27 cellular contexts compared by ENCODE assay signal in genomic region chr17:82819015-82819414, GRCh38. TPM values are rescaled to one million over a fixed set of nuclear protein-coding genes. Genes with fewer than 3 reads are reported as not detected.
A peak's percentile ranks its signal among the peaks of the same experiment; 100 is the strongest.
DNase-seq lines count a peak whose midpoint lies in the region; ATAC-seq, FAIRE-seq and TF ChIP-seq lines count a peak whose summit lies in the region.
"Had no signal": no experiment of that assay in that cellular context is flagged by ENCODE, and none has a peak within 500 bp of the region (broad histone marks: within the 10 kb centered on the region; RNA-seq: fewer than 3 reads in every experiment).

No MANE protein-coding gene starts in this region.

- H3K14ac ChIP-seq in mesenchymal stem cell (ENCODE audit: low read length in 2 of 2), result no peak overlapping the region

- H3K36me3 ChIP-seq in BLaER1 (peaks cover 79% of the 10 kb centered on the region), mesenchymal stem cell (ENCODE audit: control insufficient read depth in 1 of 2, insufficient read depth in 2 of 2, low read depth in 1 of 2, low read length in 2 of 2) (peaks cover 46 to 71% of the 10 kb centered on the region in 2 experiments), adrenal gland (replicated peaks in 1 of 2) (no peaks in the 10 kb centered on the region)

- H3K27ac ChIP-seq in BLaER1 (0 out of 2 replicates have a peak overlapping the region, but pooled peaks have one; percentile 25), mesenchymal stem cell (ENCODE audit: low read length, poor library complexity, severe bottlenecking) (no peak overlapping the region), adrenal gland (no peak overlapping the region)
- H3K27ac ChIP-seq: HL-60 had no signal

- H2BK5ac ChIP-seq in mesenchymal stem cell (ENCODE audit: low read depth, low read length, poor library complexity, severe bottlenecking), result no peak overlapping the region

- H3K4ac ChIP-seq in mesenchymal stem cell (ENCODE audit: low read depth in 1 of 2, low read length in 2 of 2), result no peak overlapping the region

- no peak overlapping the region for H4K91ac ChIP-seq in mesenchymal stem cell (ENCODE audit: low read length)

- H3K9me3 ChIP-seq in BLaER1, result peaks cover 15% of the 10 kb centered on the region
- H3K9me3 ChIP-seq in mesenchymal stem cell (ENCODE audit: control insufficient read depth, low read length), result peaks cover 27% of the 10 kb centered on the region
- H3K9me3 ChIP-seq in adrenal gland (replicated peaks in 1 of 3), result peaks cover 0 to 7% (median 0%) of the 10 kb centered on the region in 3 donors

- H3K4me3 ChIP-seq in BLaER1, result no peak overlapping the region
- no peak overlapping the region for H3K4me3 ChIP-seq in mesenchymal stem cell (ENCODE audit: insufficient read depth in 1 of 2, low read depth in 1 of 2, low read length in 2 of 2)
- no peak overlapping the region for H3K4me3 ChIP-seq in adrenal gland

- TF ChIP-seq POLR2A in GM12891 (IDR thresholded peaks at IDR 0.05; ENCODE audit: low read depth, low read length) (no peak), adrenal gland (IDR thresholded peaks at IDR 0.05) (no peak)

- H2BK120ac ChIP-seq in mesenchymal stem cell (ENCODE audit: low read depth, low read length), result no peak overlapping the region

- peaks cover 16% of the 10 kb centered on the region for H3K79me1 ChIP-seq in mesenchymal stem cell (replicated peaks; ENCODE audit: low read length, poor library complexity, severe bottlenecking)

- H4K20me1 ChIP-seq in BLaER1, result peaks cover 19% of the 10 kb centered on the region; the same call in 1 of the 2 replicates

- no peak overlapping the region for H2BK12ac ChIP-seq in mesenchymal stem cell (ENCODE audit: low read length in 2 of 2)

- peaks cover 56% of the 10 kb centered on the region for H3K4me1 ChIP-seq in BLaER1
- no peaks in the 10 kb centered on the region for H3K4me1 ChIP-seq in mesenchymal stem cell (ENCODE audit: control insufficient read depth, insufficient read depth, low read depth, low read length)
- no peaks in the 10 kb centered on the region for H3K4me1 ChIP-seq in adrenal gland (replicated peaks in 1 of 2)

- H2AFZ ChIP-seq in mesenchymal stem cell (ENCODE audit: low read depth, low read length), result no peak overlapping the region

- ATAC-seq in stimulated activated memory B cell treated with anti-CD40 and anti-IgM and Interleukin-4, amounts not matched to agents 10 μg/mL and 1 μg/mL and 100 μg/mL, for 72 hours, result no peak
- no peak for ATAC-seq in HG03469 (IDR thresholded peaks at IDR 0.05; ENCODE audit: unreplicated experiment)
- ATAC-seq: Panc1 had no signal

- no peak for TF ChIP-seq CTCF in adrenal gland (IDR thresholded peaks at IDR 0.05)

- intact Hi-C loops in adrenal gland (cut with DNase I), result no loop called here

- H3K4me2 ChIP-seq in BLaER1 (peak overlapping the region; percentile 69), mesenchymal stem cell (ENCODE audit: low read length, poor library complexity, severe bottlenecking) (no peak overlapping the region)
- H3K4me2 ChIP-seq: SK-N-SH had no signal

- peaks cover 64% of the 10 kb centered on the region for H3K36me3 Mint-ChIP-seq in stimulated activated memory B cell treated with anti-CD40 and anti-IgM and Interleukin-4, amounts not matched to agents 10 μg/mL and 1 μg/mL and 100 μg/mL, for 72 hours

- no peak overlapping the region for H4K8ac ChIP-seq in mesenchymal stem cell (ENCODE audit: low read length)

- no peak overlapping the region for H3K4me3 Mint-ChIP-seq in stimulated activated memory B cell treated with anti-CD40 and anti-IgM and Interleukin-4, amounts not matched to agents 10 μg/mL and 1 μg/mL and 100 μg/mL, for 72 hours
- H3K4me3 Mint-ChIP-seq: CD4-positive, alpha-beta memory T cell had no signal

- no peaks in the 10 kb centered on the region for H3K27me3 Mint-ChIP-seq in stimulated activated memory B cell treated with anti-CD40 and anti-IgM and Interleukin-4, amounts not matched to agents 10 μg/mL and 1 μg/mL and 100 μg/mL, for 72 hours
- H3K27me3 Mint-ChIP-seq: CD4-positive, alpha-beta memory T cell had no signal

- H2AK5ac ChIP-seq in mesenchymal stem cell (ENCODE audit: low read length, severe bottlenecking), result no peak overlapping the region

- H3K9ac ChIP-seq in BLaER1 (no peak overlapping the region), mesenchymal stem cell (ENCODE audit: low read length) (no peak overlapping the region)
- H3K9ac ChIP-seq: SK-N-SH had no signal

- H3K9me3 Mint-ChIP-seq in stimulated activated memory B cell treated with anti-CD40 and anti-IgM and Interleukin-4, amounts not matched to agents 10 μg/mL and 1 μg/mL and 100 μg/mL, for 72 hours, result peaks cover 5% of the 10 kb centered on the region

- H3K18ac ChIP-seq in mesenchymal stem cell (ENCODE audit: low read depth in 1 of 2, low read length in 2 of 2), result no peak overlapping the region

- H3K23ac ChIP-seq in mesenchymal stem cell (ENCODE audit: low read length in 2 of 2), result no peak overlapping the region

- no peaks in the 10 kb centered on the region for H3K27me3 ChIP-seq in BLaER1
- H3K27me3 ChIP-seq in mesenchymal stem cell (ENCODE audit: control insufficient read depth in 1 of 2, insufficient read depth in 1 of 2, low read length in 2 of 2), result no peaks in the 10 kb centered on the region
- no peaks in the 10 kb centered on the region for H3K27me3 ChIP-seq in adrenal gland

- peak overlapping the region; percentile 81 for H3K27ac Mint-ChIP-seq in stimulated activated memory B cell treated with anti-CD40 and anti-IgM and Interleukin-4, amounts not matched to agents 10 μg/mL and 1 μg/mL and 100 μg/mL, for 72 hours

- no peak overlapping the region for H2BK15ac ChIP-seq in mesenchymal stem cell (ENCODE audit: low read depth, poor library complexity, severe bottlenecking)

- 96% methylated on average over 5 of the region's 5 CpGs for WGBS in mesenchymal stem cell
- WGBS in adrenal gland, 4 donors, result 97 to 99% (median 97%) methylated on average over 5 of the region's 5 CpGs

- peak; percentile 55 for FAIRE-seq in GM12891 (lab: Jason Lieb, UNC)
- FAIRE-seq: GM19239, H1 had no signal

- peaks cover 24% of the 10 kb centered on the region for H3K4me1 Mint-ChIP-seq in stimulated activated memory B cell treated with anti-CD40 and anti-IgM and Interleukin-4, amounts not matched to agents 10 μg/mL and 1 μg/mL and 100 μg/mL, for 72 hours

- DNase-seq in GM12891 (ENCODE audit: insufficient read length, low spot score) (no peak), dermis blood vessel endothelial cell (peak; percentile 11), mesenchymal stem cell (no peak), adrenal gland (no peak)
- DNase-seq: C1 segment of cervical spinal cord; CD4-positive, alpha-beta memory T cell; COR-L47; DND-41; HCEC 1CT; NCI-H1092; NCI-H1436; NCI-H187; NCI-H2171 treated with DMSO at 0.1 percent for 48 hours; NCI-H526; NCI-H82; NK-92 treated with Interleukin-12 subunit alpha and Interleukin-12 subunit beta, amount 100 ng/mL, for 24 hours; SHP77 treated with DMSO at 0.1 percent for 48 hours; SK-N-SH; SW 1271 had no signal

TF ChIP-seq in GM12891, 5 proteins besides CTCF, POLR2A, EP300 and RAD21:
- TF ChIP-seq TAF1 (IDR thresholded peaks at IDR 0.05; ENCODE audit: low read depth, low read length), result no peak
- TF ChIP-seq PAX5 (IDR thresholded peaks at IDR 0.05; ENCODE audit: insufficient read depth, low read length, severe bottlenecking), result no peak
- TF ChIP-seq POLR2AphosphoS5 (IDR thresholded peaks at IDR 0.05; ENCODE audit: low read depth, low read length), result no peak
- TF ChIP-seq SPI1 (IDR thresholded peaks at IDR 0.05; ENCODE audit: low read depth, low read length), result no peak
- no peak for TF ChIP-seq POU2F2 (IDR thresholded peaks at IDR 0.05; ENCODE audit: low read depth, low read length)

RNA-seq across cellular contexts. Expression of gene ZNF750, which starts 20.8 kb away (rescaled TPM):
- polyA plus RNA-seq in GM12891 (2012; ENCODE audit: low read depth, missing spikeins), result 0.04 TPM
- total RNA-seq in dermis blood vessel endothelial cell (0.05 TPM in 1 of 2 replicates, not detected in the other), adrenal gland (under 1 TPM in 2 of 8 donors, not detected in 6; 0.07 to 0.14 TPM)
- not detected for polyA plus RNA-seq in mesenchymal stem cell (2013, experiment 1 of 2)
- polyA plus RNA-seq in mesenchymal stem cell (2013, experiment 2 of 2), result not detected
- polyA plus RNA-seq in adrenal gland, result under 1 TPM in 2 of 3 donors, not detected in 1; 0.08 to 0.20 TPM
- total RNA-seq: A172; CD4-positive, alpha-beta memory T cell; H1 had no signal
- polyA plus RNA-seq: CD4-positive, alpha-beta memory T cell; H1; SK-N-SH had no signal
